ENCODE assay signal across 19 cellular contexts in genomic region chr20:8667306-8667705, GRCh38.
A peak's percentile ranks its signal among the peaks of the same experiment; 100 is the strongest.
DNase-seq lines count a peak whose midpoint lies in the region; ATAC-seq and TF ChIP-seq lines count a peak whose summit lies in the region.
"Had no signal": no experiment of that assay in that cellular context is flagged by ENCODE, and none has a peak within 500 bp of the region (broad histone marks: within the 10 kb centered on the region; RNA-seq: fewer than 3 reads in every experiment).

No MANE protein-coding gene starts in this region.

- no peak for TF ChIP-seq CTCF in cardiac fibroblast (IDR thresholded peaks at IDR 0.05; ENCODE audit: low read depth, low read length)
- no peak for TF ChIP-seq CTCF in glutamatergic neuron (IDR thresholded peaks at IDR 0.05; ENCODE audit: partially characterized antibody, unreplicated experiment)

- H3K9me3 Mint-ChIP-seq in glutamatergic neuron (ENCODE audit: unreplicated experiment) = no peaks in the 10 kb centered on the region
- no peaks in the 10 kb centered on the region for H3K9me3 Mint-ChIP-seq in stimulated activated naive B cell treated with anti-CD40 and anti-IgM and Interleukin-4, amounts not matched to agents 10 μg/mL and 1 μg/mL and 100 μg/mL, for 72 hours
- H3K9me3 Mint-ChIP-seq in activated naive CD8-positive, alpha-beta T cell treated with anti-CD3 and anti-CD28 coated beads for 36 hours = no peaks in the 10 kb centered on the region
- H3K9me3 Mint-ChIP-seq: H9, IgD-negative memory B cell had no signal

- peak overlapping the region; percentile 27 for H3K4me3 Mint-ChIP-seq in glutamatergic neuron (ENCODE audit: unreplicated experiment)
- H3K4me3 Mint-ChIP-seq in stimulated activated naive B cell treated with anti-CD40 and anti-IgM and Interleukin-4, amounts not matched to agents 10 μg/mL and 1 μg/mL and 100 μg/mL, for 72 hours = no peak overlapping the region
- no peak overlapping the region for H3K4me3 Mint-ChIP-seq in activated naive CD8-positive, alpha-beta T cell treated with anti-CD3 and anti-CD28 coated beads for 36 hours
- H3K4me3 Mint-ChIP-seq: H9 had no signal

- H3K36me3 Mint-ChIP-seq in glutamatergic neuron (ENCODE audit: unreplicated experiment) = no peaks in the 10 kb centered on the region
- no peaks in the 10 kb centered on the region for H3K36me3 Mint-ChIP-seq in stimulated activated naive B cell treated with anti-CD40 and anti-IgM and Interleukin-4, amounts not matched to agents 10 μg/mL and 1 μg/mL and 100 μg/mL, for 72 hours
- H3K36me3 Mint-ChIP-seq in activated naive CD8-positive, alpha-beta T cell treated with anti-CD3 and anti-CD28 coated beads for 36 hours = no peaks in the 10 kb centered on the region
- H3K36me3 Mint-ChIP-seq: IgD-negative memory B cell had no signal

- ATAC-seq in sciatic nerve (peak; percentile 91), GM19397 (IDR thresholded peaks at IDR 0.05; ENCODE audit: unreplicated experiment) (no peak)
- ATAC-seq in stimulated activated naive B cell treated with anti-CD40 and anti-IgM and Interleukin-4, amounts not matched to agents 10 μg/mL and 1 μg/mL and 100 μg/mL, for 72 hours (replicated peaks) = no peak

- intact Hi-C loops in sciatic nerve (cut with DNase I) = no loop called here

- no peaks in the 10 kb centered on the region for H3K27me3 Mint-ChIP-seq in glutamatergic neuron (ENCODE audit: unreplicated experiment)
- no peaks in the 10 kb centered on the region for H3K27me3 Mint-ChIP-seq in stimulated activated naive B cell treated with anti-CD40 and anti-IgM and Interleukin-4, amounts not matched to agents 10 μg/mL and 1 μg/mL and 100 μg/mL, for 72 hours
- H3K27me3 Mint-ChIP-seq in activated naive CD8-positive, alpha-beta T cell treated with anti-CD3 and anti-CD28 coated beads for 36 hours = no peaks in the 10 kb centered on the region

- H3K27ac Mint-ChIP-seq in glutamatergic neuron (ENCODE audit: unreplicated experiment) = peak overlapping the region; percentile 34
- H3K27ac Mint-ChIP-seq in stimulated activated naive B cell treated with anti-CD40 and anti-IgM and Interleukin-4, amounts not matched to agents 10 μg/mL and 1 μg/mL and 100 μg/mL, for 72 hours = no peak overlapping the region
- H3K27ac Mint-ChIP-seq in activated naive CD8-positive, alpha-beta T cell treated with anti-CD3 and anti-CD28 coated beads for 36 hours = no peak overlapping the region
- H3K27ac Mint-ChIP-seq: IgD-negative memory B cell had no signal

- H3K4me1 Mint-ChIP-seq in glutamatergic neuron (ENCODE audit: low read depth, unreplicated experiment) = peaks cover 10% of the 10 kb centered on the region
- no peaks in the 10 kb centered on the region for H3K4me1 Mint-ChIP-seq in stimulated activated naive B cell treated with anti-CD40 and anti-IgM and Interleukin-4, amounts not matched to agents 10 μg/mL and 1 μg/mL and 100 μg/mL, for 72 hours
- peaks cover 6% of the 10 kb centered on the region for H3K4me1 Mint-ChIP-seq in activated naive CD8-positive, alpha-beta T cell treated with anti-CD3 and anti-CD28 coated beads for 36 hours
- H3K4me1 Mint-ChIP-seq: IgD-negative memory B cell had no signal

- peak; percentile 69 to 77 for DNase-seq in cardiac fibroblast (ENCODE audit: low read depth in 2 of 2)
- no peak for DNase-seq in glutamatergic neuron
- peak; percentile 26 to 46 for DNase-seq in lung microvascular endothelial cell (ENCODE audit: low read depth in 2 of 2)
- DNase-seq in sciatic nerve (ENCODE audit: low spot score) = no peak
- no peak for DNase-seq in activated naive CD4-positive, alpha-beta T cell treated with Interleukin-2 at 50 U/mL for 16 hours
- DNase-seq in stimulated activated naive B cell treated with anti-CD40 and anti-IgM and Interleukin-4, amounts not matched to agents 10 μg/mL and 1 μg/mL and 100 μg/mL, for 72 hours = no peak
- no peak for DNase-seq in activated naive CD8-positive, alpha-beta T cell treated with anti-CD3 and anti-CD28 coated beads for 36 hours
- DNase-seq: C1 segment of cervical spinal cord, DMS 273 treated with DMSO at 0.1 percent for 48 hours, GF-D8, H9, Kasumi-1, MM.1S, NCI-H1105, NCI-H1694, NCI-H2227 treated with DMSO at 0.1 percent for 48 hours, NCI-H524 had no signal

- no peak overlapping the region for H3K4me3 ChIP-seq in cardiac fibroblast (replicated peaks in 1 of 2; ENCODE audit: low read depth in 2 of 2, low read length in 2 of 2)

Comparison
In these comparisons a context has a peak if more than half of its experiments do, and no peak if none do; other contexts are left out.
1. DNase-seq: peak in cardiac fibroblast (2 of 2) and lung microvascular endothelial cell (2 of 2); none in glutamatergic neuron (single experiment), sciatic nerve (single experiment), activated naive CD4-positive, alpha-beta T cell treated with Interleukin-2 at 50 U/mL for 16 hours (single experiment), stimulated activated naive B cell treated with anti-CD40 and anti-IgM and Interleukin-4, amounts not matched to agents 10 μg/mL and 1 μg/mL and 100 μg/mL, for 72 hours (single experiment) and activated naive CD8-positive, alpha-beta T cell treated with anti-CD3 and anti-CD28 coated beads for 36 hours (single experiment).